ENCODE assay signal across 28 cellular contexts in genomic region chr1:93306920-93307319, GRCh38.
"Had no signal": no experiment of that assay in that cellular context is flagged by ENCODE, and none has a peak within 500 bp of the region (broad histone marks: within the 10 kb centered on the region; RNA-seq: fewer than 3 reads in every experiment).

No MANE protein-coding gene starts in this region.

- H3K4me3 ChIP-seq: MG63, PC-9, SJCRH30, SK-N-MC had no signal

- DNase-seq: Kasumi-1, MG63, NCI-H1048, NCI-H1105, NCI-H1417 treated with DMSO at 0.1 percent for 48 hours, NCI-H1436 treated with DMSO at 0.1 percent for 48 hours, NCI-H1694 treated with DMSO at 0.1 percent for 48 hours, NCI-H187 treated with DMSO at 0.1 percent for 48 hours, NCI-H2029, NCI-H2081, NCI-H2171 treated with DMSO at 0.1 percent for 48 hours, NCI-H2227 treated with DMSO at 0.1 percent for 48 hours, NCI-H345, NCI-H446, NCI-H510A treated with DMSO at 0.1 percent for 48 hours, NCI-H524 treated with DMSO at 0.1 percent for 48 hours, NCI-H526 treated with DMSO at 0.1 percent for 48 hours, NCI-H774, PC-9, SHP77, SIG-M5, SJCRH30, SW 1271, T-helper 1 cell had no signal

- H3K4me1 ChIP-seq: SJCRH30 had no signal

- ATAC-seq: Panc1, Right ventricle myocardium inferior had no signal

- H3K27ac ChIP-seq: PC-9, RWPE1, SJCRH30, SK-N-MC had no signal

- H3K36me3 ChIP-seq: MG63, SJCRH30 had no signal
